Comparison of ENCODE assay signal across 23 cellular contexts in genomic region chr4:41873380-41874295, GRCh38.
DNase-seq lines count a peak whose midpoint lies in the region; ATAC-seq and TF ChIP-seq lines count a peak whose summit lies in the region.
"Had no signal": no experiment of that assay in that cellular context is flagged by ENCODE, and none has a peak within 500 bp of the region (broad histone marks: within the 10 kb centered on the region; RNA-seq: fewer than 3 reads in every experiment).

No MANE protein-coding gene starts in this region.

- H3F3A ChIP-seq in SK-N-SH (replicated peaks; ENCODE audit: insufficient read depth): no peaks in the 10 kb centered on the region

- H4K20me1 ChIP-seq in SK-N-SH (ENCODE audit: insufficient read depth): no peaks in the 10 kb centered on the region

- no peaks in the 10 kb centered on the region for H3K9me2 ChIP-seq in SK-N-SH

- no peak overlapping the region for H2BK15ac ChIP-seq in neuronal stem cell (ENCODE audit: low read length)

- H4K8ac ChIP-seq in neuronal stem cell (ENCODE audit: low read depth, low read length): no peak overlapping the region

- TF ChIP-seq CTCF in SK-N-SH (IDR thresholded peaks at IDR 0.05): no peak

- no peaks in the 10 kb centered on the region for H3K79me2 ChIP-seq in SK-N-SH (ENCODE audit: insufficient read depth)

- H3K79me1 ChIP-seq in neuronal stem cell (ENCODE audit: low read depth, low read length): no peaks in the 10 kb centered on the region

- H3K4me2 ChIP-seq in SK-N-SH (peak overlapping the region; percentile 37; the same call in 1 of the 2 replicates), neuronal stem cell (ENCODE audit: insufficient read depth, low read length, poor library complexity, severe bottlenecking) (peak overlapping the region; percentile 47)

- H4K91ac ChIP-seq in neuronal stem cell (ENCODE audit: low read depth, low read length, poor library complexity): no peak overlapping the region

- ATAC-seq in HG03045 (IDR thresholded peaks at IDR 0.05; ENCODE audit: unreplicated experiment) (no peak), GM19328 (IDR thresholded peaks at IDR 0.05; ENCODE audit: unreplicated experiment) (no peak), esophagus mucosa (no peak), HG03354 (IDR thresholded peaks at IDR 0.05; ENCODE audit: poor library complexity, severe bottlenecking, unreplicated experiment) (no peak)
- ATAC-seq: natural killer cell had no signal

- POLR2A ChIA-PET in SK-N-SH (lab: Yijun Ruan, JAX): interaction anchor here (0.8 to 16.3 kb wide), 17 partner anchors 8 to 186 kb away, joined by 3 to 524 read pairs (median 10); partner anchors contain the start of gene PHOX2B

- CTCF ChIA-PET in SK-N-SH (lab: Yijun Ruan, JAX): interaction anchor here (0.7 to 3.3 kb wide), 10 partner anchors 11 to 434 kb away, joined by 3 to 43 read pairs (median 11); partner anchors contain the start of gene PHOX2B

- H3K18ac ChIP-seq in neuronal stem cell (ENCODE audit: low read length): peak overlapping the region; percentile 14

- 24% methylated on average over 26 of the region's 42 CpGs for WGBS in SK-N-SH (ENCODE audit: low lambda C conversion rate)
- WGBS in neuronal stem cell (ENCODE audit: extremely low coverage in 2 of 2, insufficient read length in 2 of 2, insufficient replicate concordance in 1 of 2), 2 donors: no CpG with 5 or more reads among the region's 42 CpGs

- H3K4me3 ChIP-seq in SK-N-SH (ENCODE audit: low read depth in 2 of 2, low read length in 1 of 2) (peak overlapping the region; percentile 3 to 36; a peak in 3 of 4 replicates), iPS-15b (ENCODE audit: low read depth, low read length) (peak overlapping the region; percentile 19), neuronal stem cell (ENCODE audit: low read length in 2 of 2) (no peak overlapping the region)
- H3K4me3 ChIP-seq: prostate gland, vagina had no signal

- H3K4me1 ChIP-seq in ES-I3 (ENCODE audit: insufficient read depth, low read length) (peaks cover 6% of the 10 kb centered on the region), SK-N-SH (ENCODE audit: control insufficient read depth in 1 of 2, insufficient read depth in 2 of 2, low read depth in 1 of 2, low read length in 1 of 2) (peaks cover 0 to 60% of the 10 kb centered on the region in 2 experiments; a peak in 2 of 4 replicates), iPS-15b (ENCODE audit: control insufficient read depth, insufficient read depth, low read length) (no peaks in the 10 kb centered on the region), neuronal stem cell (ENCODE audit: control insufficient read depth in 2 of 2, insufficient read depth in 1 of 2, low read depth in 1 of 2, low read length in 2 of 2) (peaks cover 0 to 4% of the 10 kb centered on the region in 2 donors)
- H3K4me1 ChIP-seq: prostate gland had no signal

- no peak overlapping the region for H2AK5ac ChIP-seq in neuronal stem cell (ENCODE audit: low read depth, low read length)

- 0 out of 2 replicates have a peak, but pooled peaks have one; percentile 7 for TF ChIP-seq RAD21 in SK-N-SH (IDR thresholded peaks at IDR 0.05; ENCODE audit: low read length)

- no peak overlapping the region for H2BK120ac ChIP-seq in neuronal stem cell (ENCODE audit: low read depth, low read length)

- DNase-seq in SK-N-SH (peak; percentile 88), neuronal stem cell (ENCODE audit: low spot score) (no peak)
- DNase-seq: ACHN; activated CD4-positive, alpha-beta T cell treated with anti-CD3 and anti-CD28 coated beads, Interleukin-2, amount 10 ng/mL, durations not matched to agents 7 days and 5 days; activated CD8-positive, alpha-beta memory T cell treated with anti-CD3 and anti-CD28 coated beads, Interleukin-2, amount 50 U/mL, for 4 hours; activated effector memory CD4-positive, alpha-beta T cell treated with anti-CD3 and anti-CD28 coated beads, Interleukin-2, amount 50 U/mL, for 16 hours; amniotic stem cell; DMS 273 treated with DMSO at 0.1 percent for 48 hours; effector CD4-positive, alpha-beta T cell; Karpas-422; kidney; natural killer cell; NCI-H1092; NCI-H526; stimulated activated CD8-positive, alpha-beta memory T cell treated with anti-CD3 and anti-CD28 coated beads, Interleukin-4, amount 100 ng/mL, for 48 hours had no signal

- no peaks in the 10 kb centered on the region for H3K36me3 ChIP-seq in ES-I3 (ENCODE audit: insufficient read depth, low read length)
- peaks cover 0 to 10% of the 10 kb centered on the region in 2 experiments for H3K36me3 ChIP-seq in SK-N-SH (replicated peaks in 1 of 2; ENCODE audit: control insufficient read depth in 1 of 2, insufficient read depth in 2 of 2, low read length in 1 of 2)
- H3K36me3 ChIP-seq in iPS-15b (ENCODE audit: control insufficient read depth, insufficient read depth, low read length): no peaks in the 10 kb centered on the region
- no peaks in the 10 kb centered on the region for H3K36me3 ChIP-seq in neuronal stem cell (replicated peaks in 1 of 2; ENCODE audit: control insufficient read depth in 2 of 2, insufficient read depth in 2 of 2, low read length in 2 of 2)
- H3K36me3 ChIP-seq: prostate gland, vagina had no signal

- H2BK12ac ChIP-seq in neuronal stem cell (ENCODE audit: low read length): no peak overlapping the region

- H3K9me3 ChIP-seq in ES-I3 (ENCODE audit: control insufficient read depth, insufficient read depth, low read length): no peaks in the 10 kb centered on the region
- no peaks in the 10 kb centered on the region for H3K9me3 ChIP-seq in SK-N-SH
- no peaks in the 10 kb centered on the region for H3K9me3 ChIP-seq in iPS-15b (ENCODE audit: control insufficient read depth, insufficient read depth, low read length)
- H3K9me3 ChIP-seq in neuronal stem cell (replicated peaks in 1 of 2; ENCODE audit: control insufficient read depth in 2 of 2, insufficient read depth in 1 of 2, low read depth in 1 of 2, low read length in 2 of 2): peaks cover 4 to 9% of the 10 kb centered on the region in 2 donors
- H3K9me3 ChIP-seq: prostate gland, vagina had no signal

- H3K23ac ChIP-seq in neuronal stem cell (ENCODE audit: low read depth, low read length, poor library complexity): no peak overlapping the region

- no peak overlapping the region for H3K14ac ChIP-seq in neuronal stem cell (ENCODE audit: low read length)

- H3K27ac ChIP-seq in SK-N-SH (ENCODE audit: low read depth in 2 of 2, low read length in 1 of 2) (peak overlapping the region in 1 of 2 experiments; percentile 99; a peak in 2 of 4 replicates), neuronal stem cell (replicated peaks; ENCODE audit: low read length) (no peak overlapping the region)
- H3K27ac ChIP-seq: prostate gland, vagina had no signal

- H2AFZ ChIP-seq in SK-N-SH (ENCODE audit: low read depth) (no peak overlapping the region; the same call in 1 of the 2 replicates), neuronal stem cell (ENCODE audit: low read length) (no peak overlapping the region)

- no peak overlapping the region for H3K4ac ChIP-seq in neuronal stem cell (ENCODE audit: low read length)

- H3K9ac ChIP-seq in ES-I3 (ENCODE audit: low read depth, low read length) (peak overlapping the region; percentile 29; the same call in 1 of the 2 replicates), SK-N-SH (no peak overlapping the region), iPS-15b (ENCODE audit: low read depth, low read length) (no peak overlapping the region), neuronal stem cell (ENCODE audit: low read depth, low read length, poor library complexity) (no peak overlapping the region)

- no peak overlapping the region for H2BK5ac ChIP-seq in neuronal stem cell (ENCODE audit: low read length)

- H3K27me3 ChIP-seq in SK-N-SH (ENCODE audit: insufficient read depth): peaks cover 29% of the 10 kb centered on the region
- peaks cover 100% of the 10 kb centered on the region for H3K27me3 ChIP-seq in iPS-15b (ENCODE audit: control insufficient read depth, insufficient read depth, low read length)
- peaks cover 29 to 97% (median 76%) of the 10 kb centered on the region in 3 experiments for H3K27me3 ChIP-seq in neuronal stem cell (ENCODE audit: control insufficient read depth in 3 of 3, insufficient read depth in 3 of 3, low read depth in 1 of 3, low read length in 3 of 3)
- H3K27me3 ChIP-seq: vagina had no signal

- TF ChIP-seq EP300 in SK-N-SH (IDR thresholded peaks at IDR 0.05; ENCODE audit: borderline replicate concordance in 1 of 2, low read depth in 1 of 2, low read length in 1 of 2): peak; percentile 55 to 99; a peak in 3 of 4 replicates

TF ChIP-seq in SK-N-SH, 30 proteins besides CTCF, POLR2A, EP300 and RAD21 (continues in another document):
- TF ChIP-seq FOXM1 (IDR thresholded peaks at IDR 0.05; ENCODE audit: low read depth): 0 out of 2 replicates have a peak, but pooled peaks have one; percentile 37
- no peak for TF ChIP-seq REST (IDR thresholded peaks at IDR 0.05; ENCODE audit: low read depth, low read length)
- TF ChIP-seq SMC3 (IDR thresholded peaks at IDR 0.05; ENCODE audit: low read depth, low read length): no peak
- no peak for TF ChIP-seq TAF1 (IDR thresholded peaks at IDR 0.05; ENCODE audit: borderline replicate concordance, low read depth, low read length)
- TF ChIP-seq NFIC (IDR thresholded peaks at IDR 0.05; ENCODE audit: borderline replicate concordance): no peak; the same call in 1 of the 2 replicates
- TF ChIP-seq ELF1 (IDR thresholded peaks at IDR 0.05): no peak

Comparison
In these comparisons a context has a peak if more than half of its experiments do, and no peak if none do; other contexts are left out.
1. H3K4me3 ChIP-seq: peak in SK-N-SH (2 of 2) and iPS-15b (single experiment); none in neuronal stem cell (0 of 2).